Comparison of ENCODE assay signal across 23 cellular contexts in the genomic region with DNA sequence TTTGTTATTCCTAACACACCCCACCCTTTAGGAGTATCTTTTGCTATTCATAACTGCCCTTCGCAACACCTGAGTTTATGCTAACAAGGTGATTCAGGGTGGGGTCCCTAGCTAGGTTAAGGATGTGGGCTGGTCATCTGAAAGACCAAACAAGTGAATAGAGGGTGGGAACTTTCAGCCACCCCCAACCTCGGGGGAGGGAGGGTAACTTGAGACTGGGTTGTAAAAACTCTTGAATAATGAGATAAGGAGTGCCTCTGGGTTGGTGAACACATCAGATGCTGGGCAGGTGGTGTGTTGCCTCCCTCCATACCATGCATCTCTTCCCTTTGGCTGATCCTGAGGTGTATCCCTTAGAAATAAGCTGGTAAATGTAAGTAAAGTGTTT.
DNase-seq lines count a peak whose midpoint lies in the region; ATAC-seq and TF ChIP-seq lines count a peak whose summit lies in the region.
"Had no signal": no experiment of that assay in that cellular context is flagged by ENCODE, and none has a peak within 500 bp of the region (broad histone marks: within the 10 kb centered on the region; RNA-seq: fewer than 3 reads in every experiment).

No MANE protein-coding gene starts in this region.

- BruUV-seq in Panc1 (replicated peaks; lab: Mats Ljungman, UMichigan), result no TSS peak

- DNase-seq in AG04450 (ENCODE audit: low read depth, low spot score) (no peak), Panc1 (ENCODE audit: low read depth, low spot score) (no peak), foreskin fibroblast (no peak), osteocyte (ENCODE audit: extremely low spot score, unreplicated experiment) (no peak), NCI-H1417 (lab: John Stamatoyannopoulos, UW) (no peak), T-helper 2 cell (no peak), retina (no peak)
- DNase-seq in stimulated activated CD4-positive, alpha-beta T cell treated with anti-CD3 and anti-CD28 coated beads, Interleukin-1b, Interleukin-23, amount 100 ng/mL, for 48 hours, result no peak
- DNase-seq: activated CD4-positive, alpha-beta T cell treated with anti-CD3 and anti-CD28 coated beads, Interleukin-2, amount 50 U/mL, for 4 hours; activated naive CD8-positive, alpha-beta T cell treated with anti-CD3 and anti-CD28 coated beads for 36 hours; activated T-cell treated with anti-CD3 and anti-CD28 coated beads, Interleukin-2, amount 50 U/mL, for 4 hours; BE2C; hypothalamus; left lung; naive thymus-derived CD4-positive, alpha-beta T cell; NCI-H2029; NCI-H524; OCI-M1 had no signal

- H3K27ac Mint-ChIP-seq in osteocyte (ENCODE audit: unreplicated experiment), result peak overlapping the region; percentile 86
- H3K27ac Mint-ChIP-seq: activated naive CD8-positive, alpha-beta T cell treated with anti-CD3 and anti-CD28 coated beads for 36 hours; progenitor cell of endocrine pancreas had no signal

- H3K9me3 ChIP-seq in AG04450 (ENCODE audit: control insufficient read depth, insufficient read depth, low read length) (no peaks in the 10 kb centered on the region), Panc1 (ENCODE audit: control insufficient read depth, insufficient read depth, low read depth, low read length) (no peaks in the 10 kb centered on the region)
- H3K9me3 ChIP-seq: BE2C, left lung, MG63 had no signal

- peak overlapping the region; percentile 82 for H3K27ac ChIP-seq in AG04450 (ENCODE audit: low read depth, low read length)
- H3K27ac ChIP-seq in Panc1 (ENCODE audit: low read length), result peak overlapping the region; percentile 88
- H3K27ac ChIP-seq: left lung, SK-N-MC had no signal

- TF ChIP-seq CTCF in AG04450 (IDR thresholded peaks at IDR 0.05; ENCODE audit: low read depth, low read length), result no peak
- no peak for TF ChIP-seq CTCF in Panc1 (IDR thresholded peaks at IDR 0.05)
- TF ChIP-seq CTCF in foreskin fibroblast (IDR thresholded peaks at IDR 0.05; ENCODE audit: low read depth, low read length), result no peak
- no peak for TF ChIP-seq CTCF in osteocyte (IDR thresholded peaks at IDR 0.05)

- H3K36me3 ChIP-seq in Panc1 (ENCODE audit: control insufficient read depth, insufficient read depth, low read length), result peaks cover 10% of the 10 kb centered on the region
- H3K36me3 ChIP-seq: BE2C had no signal

- POLR2A ChIA-PET in AG04450 (lab: Yijun Ruan, JAX), result interaction anchor here (0.7 to 1.2 kb wide), 2 partner anchors 10 to 16 kb away, joined by 3 to 4 read pairs; no protein-coding TSS in a partner anchor
- POLR2A ChIA-PET in Panc1 (lab: Charles Lee), result interaction anchor here (1.0 kb wide), 1 partner anchor 285 kb away, joined by 4 read pairs; no protein-coding TSS in a partner anchor

- ATAC-seq in Panc1, result peak; percentile 18; the same call in 1 of the 2 replicates
- ATAC-seq: activated T-cell treated with anti-CD3 and anti-CD28 coated beads, Interleukin-2, amount 50 U/mL, for 4 hours; HCT116; HepG2; left lung; naive thymus-derived CD4-positive, alpha-beta T cell had no signal

- peaks cover 35% of the 10 kb centered on the region for H3K4me1 ChIP-seq in Panc1 (ENCODE audit: control insufficient read depth, insufficient read depth, low read length)
- H3K4me1 ChIP-seq: BE2C, left lung had no signal

- no peak overlapping the region for H3K4me3 Mint-ChIP-seq in osteocyte (ENCODE audit: unreplicated experiment)
- H3K4me3 Mint-ChIP-seq: activated naive CD8-positive, alpha-beta T cell treated with anti-CD3 and anti-CD28 coated beads for 36 hours; activated T-cell treated with anti-CD3 and anti-CD28 coated beads, Interleukin-2, amount 50 U/mL, for 4 hours; naive thymus-derived CD4-positive, alpha-beta T cell had no signal

- intact Hi-C loops in Panc1 (cut with micrococcal nuclease; ENCODE audit: unreplicated experiment), result no loop called here

- no peaks in the 10 kb centered on the region for H3K27me3 Mint-ChIP-seq in osteocyte (ENCODE audit: unreplicated experiment)
- H3K27me3 Mint-ChIP-seq: activated naive CD8-positive, alpha-beta T cell treated with anti-CD3 and anti-CD28 coated beads for 36 hours; naive thymus-derived CD4-positive, alpha-beta T cell; progenitor cell of endocrine pancreas had no signal

- H3K4me3 ChIP-seq in AG04450 (ENCODE audit: low read depth, low read length) (peak overlapping the region; percentile 50), Panc1 (ENCODE audit: low read depth in 2 of 2, low read length in 2 of 2) (no peak overlapping the region), foreskin fibroblast (ENCODE audit: low read depth in 1 of 2, low read length in 2 of 2) (peak overlapping the region; percentile 39 to 55)
- H3K4me3 ChIP-seq: left lung, MG63, SK-N-MC had no signal

- H3K9me3 Mint-ChIP-seq in osteocyte (ENCODE audit: unreplicated experiment), result no peaks in the 10 kb centered on the region
- H3K9me3 Mint-ChIP-seq: activated naive CD8-positive, alpha-beta T cell treated with anti-CD3 and anti-CD28 coated beads for 36 hours; activated T-cell treated with anti-CD3 and anti-CD28 coated beads, Interleukin-2, amount 50 U/mL, for 4 hours; naive thymus-derived CD4-positive, alpha-beta T cell had no signal

- CTCF ChIA-PET in AG04450 (lab: Charles Lee) (no interaction called here), Panc1 (lab: Charles Lee) (interaction anchor here (0.7 kb wide), 1 partner anchor 591 kb away, joined by 3 read pairs; no protein-coding TSS in a partner anchor)

- H3K4me1 Mint-ChIP-seq in osteocyte (ENCODE audit: unreplicated experiment), result peaks cover 39% of the 10 kb centered on the region
- H3K4me1 Mint-ChIP-seq: activated naive CD8-positive, alpha-beta T cell treated with anti-CD3 and anti-CD28 coated beads for 36 hours had no signal

- in situ Hi-C loops in Panc1 (cut with HindIII; ENCODE audit: low pct_unique_long_range_greater_than_20kb, low sequenced_read_pairs), result no loop called here

- H3K27me3 ChIP-seq in AG04450 (ENCODE audit: control insufficient read depth, insufficient read depth, low read length), result no peaks in the 10 kb centered on the region
- no peaks in the 10 kb centered on the region for H3K27me3 ChIP-seq in Panc1 (ENCODE audit: control insufficient read depth, insufficient read depth, low read length)
- H3K27me3 ChIP-seq: BE2C, left lung, MG63 had no signal

- peaks cover 28% of the 10 kb centered on the region for H3K36me3 Mint-ChIP-seq in osteocyte (ENCODE audit: unreplicated experiment)

Comparison
In these comparisons a context has a peak if more than half of its experiments do, and no peak if none do; other contexts are left out.
1. H3K4me3 ChIP-seq: peak in AG04450 (single experiment) and foreskin fibroblast (2 of 2); none in Panc1 (0 of 2).